In the genomic region with DNA sequence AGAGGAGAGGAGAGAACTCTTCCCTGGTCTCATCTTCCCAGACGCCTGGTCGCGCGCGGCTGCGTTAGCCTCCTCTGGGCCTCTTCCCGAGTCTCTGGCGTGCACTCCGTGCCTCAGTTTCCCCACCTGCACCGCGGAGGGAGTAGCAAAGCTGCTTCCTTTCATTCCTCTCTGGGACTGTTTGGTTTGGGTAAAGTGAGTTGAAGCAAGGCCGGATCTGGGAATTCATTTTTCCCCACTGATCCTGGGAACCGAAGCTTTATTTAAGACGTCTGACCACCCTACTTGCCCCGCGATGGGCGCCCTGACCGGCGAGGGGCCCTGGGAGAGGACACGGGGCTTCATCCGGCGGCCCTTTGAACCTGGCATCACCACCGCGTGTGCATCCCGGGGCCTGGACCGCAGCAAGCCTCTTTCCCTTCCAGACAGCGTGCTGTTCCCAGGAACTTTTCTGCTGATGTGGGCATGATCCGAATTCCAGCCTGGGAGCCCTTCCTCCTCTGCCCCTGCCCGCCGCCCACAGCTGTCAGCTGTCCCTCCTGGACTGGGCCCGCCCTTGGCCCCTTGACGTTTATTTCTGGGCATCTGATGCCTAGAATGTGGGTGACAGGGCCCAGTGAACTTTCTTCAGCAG, we compare ENCODE assay signal across 8 cellular contexts. TPM values are rescaled to one million over a fixed set of nuclear protein-coding genes. Genes with fewer than 3 reads are reported as not detected.
DNase-seq lines count a peak whose midpoint lies in the region; ATAC-seq and TF ChIP-seq lines count a peak whose summit lies in the region.

No MANE protein-coding gene starts in this region.

- peaks cover 19% of the 10 kb centered on the region for H3K4me1 ChIP-seq in ACC112 (ENCODE audit: control insufficient read depth, insufficient read depth, low read length, unreplicated experiment)
- peaks cover 9% of the 10 kb centered on the region for H3K4me1 ChIP-seq in lower lobe of right lung
- peaks cover 3 to 15% (median 12%) of the 10 kb centered on the region in 4 donors for H3K4me1 ChIP-seq in transverse colon

- H3K27ac ChIP-seq in ACC112 (ENCODE audit: low read depth, low read length) (peak overlapping the region; percentile 58), HL-60 (replicated peaks) (no peak overlapping the region), caudate nucleus (ENCODE audit: low read depth, low read length) (peak overlapping the region; percentile 67), lower lobe of right lung (no peak overlapping the region), transverse colon (peak overlapping the region; percentile 1 to 74 (median 64))

- in situ Hi-C loops in transverse colon (cut with MboI; ENCODE audit: low pct_ligation_motif_present in 1 of 4, low pct_unique_long_range_greater_than_20kb in 1 of 4, low sequenced_read_pairs in 3 of 4), result no loop called here

- TF ChIP-seq POLR2A in transverse colon (IDR thresholded peaks at IDR 0.05), result no peak

- no peak for TF ChIP-seq CTCF in HL-60 (IDR thresholded peaks at IDR 0.05; ENCODE audit: insufficient read depth, low read length)
- no peak for TF ChIP-seq CTCF in lower lobe of right lung (IDR thresholded peaks at IDR 0.05)
- no peak for TF ChIP-seq CTCF in transverse colon (IDR thresholded peaks at IDR 0.05)

- no peak for TF ChIP-seq EP300 in transverse colon (IDR thresholded peaks at IDR 0.05; ENCODE audit: low read depth)

- intact Hi-C loops in lower lobe of right lung (cut with DNase I), result no loop called here
- intact Hi-C loops in transverse colon (cut with DNase I; ENCODE audit: low total_unique reads), result loop anchor here (5.0 to 10.0 kb wide), 2 partner anchors 180 to 748 kb away; no protein-coding TSS in a partner anchor

- H3K36me3 ChIP-seq in ACC112 (ENCODE audit: insufficient read depth, low read length), result no peaks in the 10 kb centered on the region
- no peaks in the 10 kb centered on the region for H3K36me3 ChIP-seq in lower lobe of right lung
- no peaks in the 10 kb centered on the region for H3K36me3 ChIP-seq in transverse colon

- H3K4me3 ChIP-seq in ACC112 (ENCODE audit: low read depth, low read length) (peak overlapping the region; percentile 98), HL-60 (replicated peaks; ENCODE audit: insufficient read depth, low read length) (peak overlapping the region; percentile 58), lower lobe of right lung (peak overlapping the region; percentile 60), transverse colon (peak overlapping the region; percentile 39 to 58 (median 53))

- ATAC-seq in lower lobe of right lung, result peak; percentile 19 to 26
- ATAC-seq in HG03095 (IDR thresholded peaks at IDR 0.05; ENCODE audit: unreplicated experiment), result no peak

- peak overlapping the region; percentile 89 for H2AFZ ChIP-seq in ACC112 (ENCODE audit: low read length, unreplicated experiment)

- no peaks in the 10 kb centered on the region for H3K9me3 ChIP-seq in lower lobe of right lung
- H3K9me3 ChIP-seq in transverse colon, result no peaks in the 10 kb centered on the region

- DNase-seq in HL-60 (ENCODE audit: low read depth in 1 of 2, low spot score in 1 of 2), result no peak
- DNase-seq in caudate nucleus (lab: John Stamatoyannopoulos, UW), result peak in 20 of 61 donors; percentile 2 to 57 (median 14)
- peak; percentile 52 for DNase-seq in lower lobe of right lung
- no peak for DNase-seq in transverse colon
- DNase-seq in SIG-M5 treated with dmso at 0.1 percent for 504 hours (lab: John Stamatoyannopoulos, UW; ENCODE audit: unreplicated experiment), result no peak
- no peak for DNase-seq in dedifferentiated amniotic fluid mesenchymal stem cell (ENCODE audit: extremely low spot score)

- H3K79me2 ChIP-seq in ACC112 (ENCODE audit: control insufficient read depth, insufficient read depth, low read length, unreplicated experiment), result peaks cover 52% of the 10 kb centered on the region

- H3K27me3 ChIP-seq in ACC112 (ENCODE audit: insufficient read depth, low read length), result no peaks in the 10 kb centered on the region
- H3K27me3 ChIP-seq in HL-60 (ENCODE audit: insufficient read depth, poor library complexity, severe bottlenecking), result no peaks in the 10 kb centered on the region
- no peaks in the 10 kb centered on the region for H3K27me3 ChIP-seq in lower lobe of right lung (ENCODE audit: low read depth)
- H3K27me3 ChIP-seq in transverse colon, result peaks cover 16% of the 10 kb centered on the region

- WGBS in transverse colon (ENCODE audit: low coverage in 1 of 2), 2 donors, result 20 to 34% methylated on average over 8 to 27 of the region's 32 CpGs

RNA-seq across cellular contexts. Expression of a gene that starts 0.8 kb away (rescaled TPM):
- total RNA-seq in lower lobe of right lung, result 7.7 TPM
- total RNA-seq in transverse colon, result 10 to 100 TPM in 1 of 4 donors, 1 to 10 TPM in 2, under 1 TPM in 1; 0.37 to 43.2 (median 3.7) TPM

Comparison
In these comparisons a context has a peak if more than half of its experiments do, and no peak if none do; other contexts are left out.
1. H3K27ac ChIP-seq: peak in ACC112 (single experiment), caudate nucleus (single experiment) and transverse colon (4 of 4); none in HL-60 (single experiment) and lower lobe of right lung (single experiment).
2. Peak in every context shown above with its lines, with median percentiles within 50 percentile points of each other: H3K4me3 ChIP-seq.